ENCODE assay signal across 10 cellular contexts in genomic region chr17:80546267-80546666, GRCh38. TPM values are rescaled to one million over a fixed set of nuclear protein-coding genes. Genes with fewer than 3 reads are reported as not detected.
DNase-seq lines count a peak whose midpoint lies in the region; ATAC-seq, FAIRE-seq and TF ChIP-seq lines count a peak whose summit lies in the region.
"Had no signal": no experiment of that assay in that cellular context is flagged by ENCODE, and none has a peak within 500 bp of the region (broad histone marks: within the 10 kb centered on the region; RNA-seq: fewer than 3 reads in every experiment).

No MANE protein-coding gene starts in this region.

- ATAC-seq in DND-41 (ENCODE audit: insufficient read depth, low read depth) (no peak), GM12878 (no peak), HG03432 (IDR thresholded peaks at IDR 0.05; ENCODE audit: unreplicated experiment) (no peak), GM19397 (IDR thresholded peaks at IDR 0.05; ENCODE audit: unreplicated experiment) (no peak)
- ATAC-seq in natural killer cell treated with Interleukin-12 subunit alpha and Interleukin-12 subunit beta and Interleukin-15 and Interleukin-18, amount 100 ng/mL, for 72 hours: no peak

- TF ChIP-seq RAD21 in GM12878 (IDR thresholded peaks at IDR 0.05; ENCODE audit: insufficient read depth, low read depth, low read length): no peak

- 91% methylated on average over 5 of the region's 5 CpGs for WGBS in GM12878 (ENCODE audit: insufficient coverage, insufficient replicate concordance, low lambda C conversion rate, missing lambda C conversion rate)
- 67 to 70% methylated on average over 5 of the region's 5 CpGs for WGBS in esophagus squamous epithelium, 2 donors

- TF ChIP-seq CTCF in DND-41 (IDR thresholded peaks at IDR 0.05; ENCODE audit: borderline replicate concordance, extremely low read depth, low read length, poor library complexity, severe bottlenecking) (no peak), MM.1S (IDR thresholded peaks at IDR 0.05; ENCODE audit: low read length) (no peak), GM12878 (IDR thresholded peaks at IDR 0.05 in 2 of 3, conservative IDR thresholded peaks at IDR 0.05 in 1 of 3; ENCODE audit: control insufficient read depth in 2 of 3, extremely low read depth in 1 of 3, insufficient read depth in 1 of 3, low read depth in 3 of 3, low read length in 3 of 3) (no peak), esophagus squamous epithelium (IDR thresholded peaks at IDR 0.05) (no peak)

- no TSS peak for BruUV-seq in GM12878 (replicated peaks; lab: Mats Ljungman, UMichigan)

- H3K79me2 ChIP-seq in DND-41 (ENCODE audit: insufficient read depth, low read length) (peaks cover 65% of the 10 kb centered on the region), MM.1S (ENCODE audit: low read length) (peaks cover 61% of the 10 kb centered on the region), GM12878 (ENCODE audit: control insufficient read depth, insufficient read depth, low read length) (peaks cover 51% of the 10 kb centered on the region)

- H3K9me3 ChIP-seq in DND-41 (ENCODE audit: insufficient read depth, low read length, severe bottlenecking) (no peaks in the 10 kb centered on the region), MM.1S (replicated peaks; ENCODE audit: insufficient read depth, low read length) (no peaks in the 10 kb centered on the region), GM12878 (replicated peaks; ENCODE audit: control insufficient read depth, insufficient read depth, low read length) (no peaks in the 10 kb centered on the region), esophagus squamous epithelium (no peaks in the 10 kb centered on the region)

- RAD21 ChIA-PET in GM12878 (lab: Charles Lee; ENCODE audit: unreplicated experiment): no interaction called here

- POLR2A ChIA-PET in GM12878 (lab: Charles Lee): interaction anchor here (1.0 kb wide), 1 partner anchor 602 kb away, joined by 3 read pairs; no protein-coding TSS in a partner anchor

- no peaks in the 10 kb centered on the region for H3K9me3 Mint-ChIP-seq in natural killer cell treated with Interleukin-12 subunit alpha and Interleukin-12 subunit beta and Interleukin-15 and Interleukin-18, amount 100 ng/mL, for 72 hours

- CTCF ChIA-PET in GM12878 (lab: Yijun Ruan, JAX): interaction anchor here (1.0 to 1.4 kb wide), 3 partner anchors 22 to 121 kb away, joined by 3 to 4 read pairs (median 3); no protein-coding TSS in a partner anchor

- H3K4me1 ChIP-seq in DND-41 (ENCODE audit: insufficient read depth, low read length) (peaks cover 40% of the 10 kb centered on the region), MM.1S (ENCODE audit: low read length) (peaks cover 10% of the 10 kb centered on the region), GM12878 (ENCODE audit: control insufficient read depth, insufficient read depth, low read length) (peaks cover 11% of the 10 kb centered on the region; the same call in 1 of the 2 replicates), esophagus squamous epithelium (peaks cover 8 to 45% (median 17%) of the 10 kb centered on the region in 3 donors)

- peak overlapping the region; percentile 80 for H3K4me2 ChIP-seq in DND-41 (ENCODE audit: insufficient read depth, low read length)
- H3K4me2 ChIP-seq in MM.1S (ENCODE audit: low read depth, low read length): peak overlapping the region; percentile 96
- H3K4me2 ChIP-seq in GM12878 (ENCODE audit: control insufficient read depth, insufficient read depth): peak overlapping the region; percentile 91

- SMC1A ChIA-PET in GM12878 (lab: Charles Lee; ENCODE audit: uncharacterized antibody, unreplicated experiment): no interaction called here

- TF ChIP-seq EP300 in GM12878 (IDR thresholded peaks at IDR 0.05; ENCODE audit: borderline replicate concordance in 1 of 2, control insufficient read depth in 1 of 2, low read depth in 2 of 2, low read length in 2 of 2): no peak

- peak overlapping the region; percentile 79 for H3K4me3 Mint-ChIP-seq in natural killer cell treated with Interleukin-12 subunit alpha and Interleukin-12 subunit beta and Interleukin-15 and Interleukin-18, amount 100 ng/mL, for 72 hours

- no peak for TF ChIP-seq POLR2A in GM12878 (IDR thresholded peaks at IDR 0.05; ENCODE audit: low read depth, low read length)
- no peak for TF ChIP-seq POLR2A in esophagus squamous epithelium (IDR thresholded peaks at IDR 0.05)

- intact Hi-C loops in GM12878 (cut with micrococcal nuclease; ENCODE audit: unreplicated experiment) (no loop called here), esophagus squamous epithelium (cut with DNase I) (no loop called here)

- peak overlapping the region; percentile 80; the same call in 1 of the 2 replicates for H3K9ac ChIP-seq in DND-41 (ENCODE audit: low read depth, low read length)
- H3K9ac ChIP-seq in MM.1S (ENCODE audit: low read length): no peak overlapping the region
- no peak overlapping the region for H3K9ac ChIP-seq in GM12878 (ENCODE audit: control insufficient read depth, insufficient read depth, low read length)

- H3K4me3 ChIP-seq in DND-41 (ENCODE audit: low read depth in 1 of 2, low read length in 2 of 2) (peak overlapping the region; percentile 72 to 77; a peak in 3 of 4 replicates), MM.1S (ENCODE audit: low read length) (peak overlapping the region; percentile 94; the same call in 1 of the 2 replicates), GM12878 (peak overlapping the region; percentile 98), esophagus squamous epithelium (peak overlapping the region in 1 of 4 donors; percentile 99)

- H4K20me1 ChIP-seq in DND-41 (ENCODE audit: insufficient read depth, low read length) (peaks cover 27% of the 10 kb centered on the region; the same call in 1 of the 2 replicates), MM.1S (ENCODE audit: insufficient read depth, low read length) (no peaks in the 10 kb centered on the region), GM12878 (ENCODE audit: control insufficient read depth, insufficient read depth) (0 out of 2 replicates have a peak, but pooled peaks cover 4% of the 10 kb centered on the region)

- no peak overlapping the region for H2AFZ ChIP-seq in DND-41 (ENCODE audit: low read depth, low read length)
- no peak overlapping the region for H2AFZ ChIP-seq in MM.1S (ENCODE audit: low read length)
- no peak overlapping the region for H2AFZ ChIP-seq in GM12878 (ENCODE audit: control insufficient read depth, low read depth, low read length)

- peaks cover 11 to 18% of the 10 kb centered on the region in 2 donors for H3K4me1 Mint-ChIP-seq in natural killer cell treated with Interleukin-12 subunit alpha and Interleukin-12 subunit beta and Interleukin-15 and Interleukin-18, amount 100 ng/mL, for 72 hours (ENCODE audit: low read depth in 2 of 2)

- H3K27me3 Mint-ChIP-seq in natural killer cell treated with Interleukin-12 subunit alpha and Interleukin-12 subunit beta and Interleukin-15 and Interleukin-18, amount 100 ng/mL, for 72 hours: peaks cover 0 to 8% of the 10 kb centered on the region in 2 donors

- H3K36me3 Mint-ChIP-seq in natural killer cell treated with Interleukin-12 subunit alpha and Interleukin-12 subunit beta and Interleukin-15 and Interleukin-18, amount 100 ng/mL, for 72 hours: no peaks in the 10 kb centered on the region

- in situ Hi-C loops in GM12878 (cut with MboI): no loop called here

- no peak for FAIRE-seq in GM12878 (lab: Jason Lieb, UNC)
- FAIRE-seq: small intestine had no signal

- DNase-seq in DND-41 (no peak), MM.1S (no peak), GM12878 (ENCODE audit: low read depth, low spot score) (no peak), esophagus squamous epithelium (lab: John Stamatoyannopoulos, UW) (no peak), CD1c-positive myeloid dendritic cell (ENCODE audit: extremely low spot score) (no peak)
- DNase-seq in natural killer cell treated with Interleukin-12 subunit alpha and Interleukin-12 subunit beta and Interleukin-15 and Interleukin-18, amount 100 ng/mL, for 72 hours (ENCODE audit: low spot score): no peak
- DNase-seq: NCI-H226, small intestine had no signal

- no peaks in the 10 kb centered on the region for H3K9me2 ChIP-seq in MM.1S (replicated peaks; ENCODE audit: insufficient read depth, low read length)

- no peaks in the 10 kb centered on the region for H3F3A ChIP-seq in MM.1S (ENCODE audit: insufficient read depth, low read length)

- peak overlapping the region; percentile 71 to 94 for H3K27ac Mint-ChIP-seq in natural killer cell treated with Interleukin-12 subunit alpha and Interleukin-12 subunit beta and Interleukin-15 and Interleukin-18, amount 100 ng/mL, for 72 hours

- H3K36me3 ChIP-seq in DND-41 (ENCODE audit: insufficient read depth, low read length): peaks cover 12% of the 10 kb centered on the region; the same call in 1 of the 2 replicates
- H3K36me3 ChIP-seq in MM.1S (replicated peaks; ENCODE audit: insufficient read depth, low read length): no peaks in the 10 kb centered on the region
- peaks cover 0 to 7% of the 10 kb centered on the region in 2 experiments; a peak in 2 of 4 replicates for H3K36me3 ChIP-seq in GM12878 (ENCODE audit: control insufficient read depth in 2 of 2, insufficient read depth in 2 of 2, low read length in 1 of 2)
- no peaks in the 10 kb centered on the region for H3K36me3 ChIP-seq in esophagus squamous epithelium

- H3K27me3 ChIP-seq in DND-41 (ENCODE audit: insufficient read depth, low read length, poor library complexity) (no peaks in the 10 kb centered on the region), MM.1S (replicated peaks; ENCODE audit: insufficient read depth, low read length) (peaks cover 25% of the 10 kb centered on the region), GM12878 (replicated peaks in 1 of 2; ENCODE audit: control insufficient read depth in 2 of 2, insufficient read depth in 2 of 2, low read length in 1 of 2) (peaks cover 0 to 2% of the 10 kb centered on the region in 2 experiments; a peak in 1 of 4 replicates), esophagus squamous epithelium (peaks cover 0 to 24% (median 0%) of the 10 kb centered on the region in 4 donors)

- no peak overlapping the region for H3K27ac ChIP-seq in DND-41 (ENCODE audit: low read length)
- H3K27ac ChIP-seq in MM.1S (ENCODE audit: low read length): no peak overlapping the region
- no peak overlapping the region for H3K27ac ChIP-seq in GM12878 (ENCODE audit: control insufficient read depth, insufficient read depth)
- H3K27ac ChIP-seq in esophagus squamous epithelium: no peak overlapping the region

RNA-seq across cellular contexts. Expression of gene RPTOR, which starts 1.6 kb away (rescaled TPM):
- total RNA-seq in GM12878 (2013; cell fraction: nucleolus; rRNA removed): 181 and 215 TPM in 2 replicates
- total RNA-seq in GM12878 (2014; rRNA removed) (9.8 and 11.8 TPM in 2 replicates), GM12878 (2014; rRNA removed; fragmentation: Illumina TruSeq; extraction: Trizol) (6.1 and 6.7 TPM in 2 replicates), GM12878 (2021) (30.0 and 32.1 TPM in 2 replicates), esophagus squamous epithelium (10 to 100 TPM; 11.7 to 27.8 (median 22.8) TPM)
- 3.8 TPM for polyA plus RNA-seq in GM12878 (2011; ENCODE audit: low read depth)
- polyA plus RNA-seq in GM12878 (2011; rRNA removed) (1.8 and 2.6 TPM in 2 replicates), GM12878 (2014; fragmentation: Illumina TruSeq; extraction: Trizol) (3.3 and 6.2 TPM in 2 replicates), GM12878 (2014; fragmentation: Nextera tagmentation; extraction: Ambion mirVana) (under 1 TPM; 0.18 to 0.26 TPM), GM12878 (2014; rRNA removed) (9.3 and 12.2 TPM in 2 replicates), GM12878 (2016; fragmentation: Nextera tagmentation; extraction: Ambion mirVana) (10 to 100 TPM in 1 of 2 experiments, 1 to 10 TPM in 1; 9.9 to 10.9 TPM)
- 4.8 and 4.9 TPM in 2 replicates for polyA plus RNA-seq in GM12878 (2011; cell fraction: cytosol; rRNA removed)
- polyA plus RNA-seq in GM12878 (2011; cell fraction: nucleus; rRNA removed): 17.4 and 23.3 TPM in 2 replicates
- 9.5 and 10.9 TPM in 2 replicates for polyA plus RNA-seq in GM12878 (2012)
- 11.4 and 20.0 TPM in 2 replicates for polyA minus RNA-seq in GM12878 (2011; rRNA and poly(A)+ RNA removed)
- 6.4 and 7.1 TPM in 2 replicates for polyA minus RNA-seq in GM12878 (2011; cell fraction: cytosol; rRNA and poly(A)+ RNA removed)
- 28.2 and 48.3 TPM in 2 replicates for polyA minus RNA-seq in GM12878 (2011; cell fraction: nucleus; rRNA and poly(A)+ RNA removed)
- total RNA-seq in natural killer cell treated with Interleukin-12 subunit alpha and Interleukin-12 subunit beta and Interleukin-15 and Interleukin-18, amount 100 ng/mL, for 72 hours: 10 to 100 TPM; 44.1 to 92.4 TPM
